30 cellular contexts compared by ENCODE assay signal in the genomic region with DNA sequence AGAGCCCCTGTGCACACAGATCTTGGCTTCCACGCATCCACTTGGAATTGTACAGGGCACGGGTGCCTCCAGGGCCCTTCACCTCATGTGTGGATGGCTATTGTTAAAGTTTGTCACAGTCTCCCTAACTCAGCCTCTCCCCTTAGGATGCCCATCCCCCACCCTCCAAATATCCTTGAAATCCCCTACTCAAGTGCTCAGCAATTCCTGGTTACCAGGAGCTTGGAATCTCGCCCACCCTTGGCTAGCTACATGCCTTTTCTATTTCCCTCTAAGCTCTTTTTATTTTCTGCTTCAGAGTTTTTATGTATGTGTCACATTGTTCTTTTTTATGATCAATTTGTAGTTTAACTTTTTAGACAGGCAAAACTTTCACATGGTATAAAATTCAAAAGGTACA. TPM values are rescaled to one million over a fixed set of nuclear protein-coding genes. Genes with fewer than 3 reads are reported as not detected.
"Had no signal": no experiment of that assay in that cellular context is flagged by ENCODE, and none has a peak within 500 bp of the region (broad histone marks: within the 10 kb centered on the region; RNA-seq: fewer than 3 reads in every experiment).

No MANE protein-coding gene starts in this region.

- ATAC-seq: activated CD4-positive, alpha-beta T cell treated with anti-CD3 and anti-CD28 coated beads for 36 hours; activated T-helper 17 cell treated with anti-CD3 and anti-CD28 coated beads, Interleukin-2, amount 50 U/mL, for 72 hours; Panc1; Right ventricle myocardium inferior; T-cell had no signal

- H3K27ac ChIP-seq: SK-N-MC had no signal

- FAIRE-seq: astrocyte, TTC549 had no signal

- DNase-seq: activated CD4-positive, alpha-beta memory T cell treated with anti-CD3 and anti-CD28 coated beads, Interleukin-2, amount 10 ng/mL, durations not matched to agents 7 days and 5 days; activated CD4-positive, alpha-beta T cell treated with anti-CD3 and anti-CD28 coated beads for 36 hours; activated CD4-positive, alpha-beta T cell treated with anti-CD3 and anti-CD28 coated beads, Interleukin-2, amount 50 U/mL, for 1 hour; activated gamma-delta T cell; activated naive CD4-positive, alpha-beta T cell treated with anti-CD3 and anti-CD28 coated beads for 36 hours; activated T-cell treated with anti-CD3 and anti-CD28 coated beads for 4 hours; activated T-cell treated with anti-CD3 and anti-CD28 coated beads, Interleukin-2, amount 50 U/mL, for 48 hours; amygdala; MM.1S; NCI-H1105; NCI-H1436; NCI-H1694 treated with DMSO at 0.1 percent for 48 hours; NCI-H2029 treated with DMSO at 0.1 percent for 48 hours; NCI-H345; NCI-H510A; NCI-H526 treated with DMSO at 0.1 percent for 48 hours; NCI-H82; OCI-M1; RPMI8226; T-cell; T-helper 2 cell; T1000 had no signal

- H3K4me3 ChIP-seq: SK-N-MC had no signal

RNA-seq across cellular contexts. Expression of a gene that starts 13.0 kb away (rescaled TPM):
- total RNA-seq: activated CD4-positive, alpha-beta memory T cell treated with anti-CD3 and anti-CD28 coated beads, Interleukin-2, amount 10 ng/mL, durations not matched to agents 7 days and 5 days; activated CD4-positive, alpha-beta T cell treated with anti-CD3 and anti-CD28 coated beads for 36 hours; activated CD8-positive, alpha-beta memory T cell treated with anti-CD3 and anti-CD28 coated beads for 36 hours; activated naive CD4-positive, alpha-beta T cell treated with anti-CD3 and anti-CD28 coated beads for 36 hours; activated T-helper 17 cell treated with anti-CD3 and anti-CD28 coated beads, Interleukin-2, amount 50 U/mL, for 72 hours; astrocyte; cardiac septum; Right ventricle myocardium inferior; T-cell had no signal
